Comparison of ENCODE assay signal across 1 cellular context in the genomic region with DNA sequence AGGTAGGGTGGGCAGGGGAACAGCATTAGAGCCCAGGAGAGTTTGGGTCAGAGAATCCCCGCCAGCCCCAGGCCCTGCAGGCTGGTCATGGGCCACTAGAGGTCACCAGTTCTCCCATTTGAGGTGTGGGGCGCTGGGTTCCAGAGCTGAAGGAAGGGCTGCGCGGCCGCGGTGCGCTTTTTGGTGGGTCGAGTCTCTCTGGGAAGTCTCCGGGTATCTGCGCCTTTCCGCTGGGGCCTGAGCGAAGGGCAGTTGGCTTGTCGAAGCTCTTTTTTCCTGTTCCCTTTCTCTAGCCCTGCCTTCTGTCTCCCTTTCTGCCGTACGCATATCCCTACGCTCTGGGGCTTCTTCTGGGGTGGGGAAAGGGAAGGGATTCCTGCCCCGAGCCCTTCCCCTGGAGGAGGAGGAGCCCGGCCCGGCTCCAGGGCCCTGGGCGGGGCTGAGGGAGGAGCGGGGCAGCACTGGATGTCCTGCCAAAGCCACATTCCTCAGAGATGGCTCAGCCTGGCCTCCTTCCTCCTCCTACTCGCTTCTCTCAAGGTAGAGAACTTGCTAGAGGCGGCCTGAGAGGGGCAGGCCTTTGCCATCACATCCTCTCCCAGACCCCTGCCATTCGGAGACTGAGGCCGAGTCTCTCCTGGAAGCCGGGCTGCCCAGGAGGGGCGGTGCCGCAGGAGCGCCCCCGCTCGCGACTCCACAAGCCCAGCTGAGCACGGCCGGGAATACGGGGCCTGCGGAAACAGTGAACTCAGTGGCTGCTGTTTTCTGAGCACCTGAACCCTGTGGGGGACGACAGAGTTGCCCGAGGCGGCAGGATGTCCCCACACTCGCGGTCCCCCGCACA.
A peak's percentile ranks its signal among the peaks of the same experiment; 100 is the strongest.
TF ChIP-seq lines count a peak whose summit lies in the region.

No MANE protein-coding gene starts in this region.

TF ChIP-seq in HCT116, 20 proteins besides CTCF, POLR2A, EP300 and RAD21:
- TF ChIP-seq ZFX (IDR thresholded peaks at IDR 0.05) (peak; percentile 65; the same call in 1 of the 2 replicates), ELF1 (IDR thresholded peaks at IDR 0.05; ENCODE audit: borderline replicate concordance, low read depth) (no peak), TCF7L2 (IDR thresholded peaks at IDR 0.05; ENCODE audit: borderline replicate concordance, extremely low read depth, insufficient read depth, insufficient read length) (peak; percentile 33), POLR2AphosphoS5 (IDR thresholded peaks at IDR 0.05; ENCODE audit: low read depth, low read length) (peak; percentile 76)
TF ChIP-seq in HCT116: peak in this region for 3.
